17 cellular contexts compared by ENCODE assay signal in genomic region chr4:106333186-106333585, GRCh38. TPM values are rescaled to one million over a fixed set of nuclear protein-coding genes. Genes with fewer than 3 reads are reported as not detected.
A peak's percentile ranks its signal among the peaks of the same experiment; 100 is the strongest.
DNase-seq lines count a peak whose midpoint lies in the region; ATAC-seq and TF ChIP-seq lines count a peak whose summit lies in the region.
"Had no signal": no experiment of that assay in that cellular context is flagged by ENCODE, and none has a peak within 500 bp of the region (broad histone marks: within the 10 kb centered on the region; RNA-seq: fewer than 3 reads in every experiment).

No MANE protein-coding gene starts in this region.

- no peak overlapping the region for H3K4me3 Mint-ChIP-seq in activated naive CD4-positive, alpha-beta T cell treated with anti-CD3 and anti-CD28 coated beads, Interleukin-2, amount 10 ng/mL, durations not matched to agents 7 days and 5 days
- no peak overlapping the region for H3K4me3 Mint-ChIP-seq in progenitor cell of endocrine pancreas (ENCODE audit: low read depth)
- H3K4me3 Mint-ChIP-seq: CD8-positive, alpha-beta memory T cell; H9 had no signal

- peak overlapping the region; percentile 14 for H3K27ac Mint-ChIP-seq in activated naive CD4-positive, alpha-beta T cell treated with anti-CD3 and anti-CD28 coated beads, Interleukin-2, amount 10 ng/mL, durations not matched to agents 7 days and 5 days
- peak overlapping the region; percentile 73 for H3K27ac Mint-ChIP-seq in progenitor cell of endocrine pancreas
- H3K27ac Mint-ChIP-seq: H9 had no signal

- H3K36me3 ChIP-seq in HAP-1 (replicated peaks) (peaks cover 61% of the 10 kb centered on the region), esophagus squamous epithelium (peaks cover 0 to 100% (median 16%) of the 10 kb centered on the region in 3 donors)

- no peaks in the 10 kb centered on the region for H3K27me3 Mint-ChIP-seq in activated naive CD4-positive, alpha-beta T cell treated with anti-CD3 and anti-CD28 coated beads, Interleukin-2, amount 10 ng/mL, durations not matched to agents 7 days and 5 days
- no peaks in the 10 kb centered on the region for H3K27me3 Mint-ChIP-seq in progenitor cell of endocrine pancreas
- H3K27me3 Mint-ChIP-seq: CD8-positive, alpha-beta memory T cell had no signal

- H3K4me3 ChIP-seq in HAP-1 (no peak overlapping the region), esophagus squamous epithelium (no peak overlapping the region)
- H3K4me3 ChIP-seq: BLaER1 had no signal

- H3K4me1 ChIP-seq in HAP-1 (no peaks in the 10 kb centered on the region), esophagus squamous epithelium (no peaks in the 10 kb centered on the region)
- H3K4me1 ChIP-seq: BLaER1, Caco-2 had no signal

- TF ChIP-seq POLR2A in esophagus squamous epithelium (IDR thresholded peaks at IDR 0.05), result no peak

- in situ Hi-C loops in HAP-1 (cut with MboI; ENCODE audit: low sequenced_read_pairs), result no loop called here

- ATAC-seq in left lobe of liver, result peak; percentile 89

- TF ChIP-seq CTCF in progenitor cell of endocrine pancreas (IDR thresholded peaks at IDR 0.05; ENCODE audit: unreplicated experiment) (no peak), esophagus squamous epithelium (IDR thresholded peaks at IDR 0.05) (no peak)

- H3K27me3 ChIP-seq in HAP-1 (ENCODE audit: low read depth), result no peaks in the 10 kb centered on the region
- no peaks in the 10 kb centered on the region for H3K27me3 ChIP-seq in esophagus squamous epithelium
- H3K27me3 ChIP-seq: BLaER1 had no signal

- peaks cover 7% of the 10 kb centered on the region for H3K9me3 Mint-ChIP-seq in activated naive CD4-positive, alpha-beta T cell treated with anti-CD3 and anti-CD28 coated beads, Interleukin-2, amount 10 ng/mL, durations not matched to agents 7 days and 5 days
- H3K9me3 Mint-ChIP-seq in progenitor cell of endocrine pancreas (ENCODE audit: low read depth), result peaks cover 4% of the 10 kb centered on the region

- no peak for DNase-seq in activated naive CD4-positive, alpha-beta T cell treated with anti-CD3 and anti-CD28 coated beads, Interleukin-2, amount 10 ng/mL, durations not matched to agents 7 days and 5 days
- no peak for DNase-seq in activated naive CD4-positive, alpha-beta T cell treated with Interleukin-2 at 50 U/mL for 16 hours
- no peak for DNase-seq in left lobe of liver (ENCODE audit: low spot score)
- DNase-seq in progenitor cell of endocrine pancreas (ENCODE audit: low spot score, unreplicated experiment), result no peak
- DNase-seq in HAP-1 (ENCODE audit: low spot score in 2 of 2), result no peak
- DNase-seq in Kasumi-1 (lab: John Stamatoyannopoulos, UW), result no peak
- no peak for DNase-seq in esophagus squamous epithelium (lab: John Stamatoyannopoulos, UW)
- DNase-seq: 8988T; AML-193; Caco-2; CD8-positive, alpha-beta memory T cell; DND-41; GDM1; GOT3; H9 had no signal

- peaks cover 3% of the 10 kb centered on the region for H3K4me1 Mint-ChIP-seq in activated naive CD4-positive, alpha-beta T cell treated with anti-CD3 and anti-CD28 coated beads, Interleukin-2, amount 10 ng/mL, durations not matched to agents 7 days and 5 days
- peaks cover 4% of the 10 kb centered on the region for H3K4me1 Mint-ChIP-seq in progenitor cell of endocrine pancreas (ENCODE audit: low read depth)
- H3K4me1 Mint-ChIP-seq: H9 had no signal

- CTCF ChIA-PET in activated naive CD4-positive, alpha-beta T cell treated with anti-CD3 and anti-CD28 coated beads, Interleukin-2, amount 10 ng/mL, durations not matched to agents 7 days and 5 days (lab: Charles Lee), result no interaction called here

- 81 to 96% methylated on average over 5 of the region's 5 CpGs for whole genome bisulfite sequencing in esophagus squamous epithelium, 2 donors

- peaks cover 57% of the 10 kb centered on the region for H3K36me3 Mint-ChIP-seq in activated naive CD4-positive, alpha-beta T cell treated with anti-CD3 and anti-CD28 coated beads, Interleukin-2, amount 10 ng/mL, durations not matched to agents 7 days and 5 days
- peaks cover 35% of the 10 kb centered on the region for H3K36me3 Mint-ChIP-seq in progenitor cell of endocrine pancreas (ENCODE audit: insufficient read depth)

- no peaks in the 10 kb centered on the region for H3K9me3 ChIP-seq in HAP-1
- no peaks in the 10 kb centered on the region for H3K9me3 ChIP-seq in esophagus squamous epithelium

- intact Hi-C loops in esophagus squamous epithelium (cut with DNase I), result no loop called here

- no peak overlapping the region for H3K27ac ChIP-seq in esophagus squamous epithelium
- H3K27ac ChIP-seq: BLaER1 had no signal

RNA-seq across cellular contexts. Expression of gene AIMP1, which starts 16.8 kb away (rescaled TPM):
- total RNA-seq in left lobe of liver, result 14.3 TPM
- total RNA-seq in progenitor cell of endocrine pancreas, result 34.0 and 36.3 TPM in 2 replicates
- total RNA-seq in esophagus squamous epithelium, result 10 to 100 TPM; 13.6 to 32.8 (median 27.6) TPM

RNA-seq across cellular contexts. Expression of gene TBCK, which starts 17.2 kb away (rescaled TPM):
- 17.6 TPM for total RNA-seq in left lobe of liver
- total RNA-seq in progenitor cell of endocrine pancreas, result 77.8 and 83.1 TPM in 2 replicates
- 10 to 100 TPM; 14.2 to 29.8 (median 16.9) TPM for total RNA-seq in esophagus squamous epithelium

RNA-seq across cellular contexts. Expression of gene GIMD1, which starts 35.4 kb away (rescaled TPM):
- total RNA-seq in left lobe of liver (not detected), progenitor cell of endocrine pancreas (not detected in 2 replicates), esophagus squamous epithelium (not detected)
- total RNA-seq: Caco-2; CD8-positive, alpha-beta memory T cell; H9; HT1080 had no signal
